Comparison of ENCODE assay signal across 20 cellular contexts in genomic region chr10:1242975-1243374, GRCh38.
A peak's percentile ranks its signal among the peaks of the same experiment; 100 is the strongest.
DNase-seq lines count a peak whose midpoint lies in the region; ATAC-seq and TF ChIP-seq lines count a peak whose summit lies in the region.
"Had no signal": no experiment of that assay in that cellular context is flagged by ENCODE, and none has a peak within 500 bp of the region (broad histone marks: within the 10 kb centered on the region; RNA-seq: fewer than 3 reads in every experiment).

No MANE protein-coding gene starts in this region.

- H3K27ac ChIP-seq in BLaER1 treated with 17β-estradiol and CSF1 and Interleukin-3, amounts not matched to agents 10 nM and 100 nM: no peak overlapping the region
- no peak overlapping the region for H3K27ac ChIP-seq in osteoblast (ENCODE audit: low read depth, low read length)

- peaks cover 2% of the 10 kb centered on the region for H3K36me3 Mint-ChIP-seq in central memory CD8-positive, alpha-beta T cell (ENCODE audit: insufficient read depth)

- H3K4me1 ChIP-seq in BLaER1 treated with 17β-estradiol and CSF1 and Interleukin-3, amounts not matched to agents 10 nM and 100 nM: peaks cover 8 to 38% (median 30%) of the 10 kb centered on the region in 10 experiments
- H3K4me1 ChIP-seq in osteoblast (ENCODE audit: insufficient read depth, low read length): no peaks in the 10 kb centered on the region

- no peaks in the 10 kb centered on the region; a peak in 1 of 22 replicates for H3K9me3 ChIP-seq in BLaER1 treated with 17β-estradiol and CSF1 and Interleukin-3, amounts not matched to agents 10 nM and 100 nM (replicated peaks in 1 of 11)
- no peaks in the 10 kb centered on the region for H3K9me3 ChIP-seq in osteoblast (ENCODE audit: low read depth, low read length)

- H3K79me2 ChIP-seq in osteoblast (ENCODE audit: insufficient read depth, low read length): no peaks in the 10 kb centered on the region

- H3K4me3 Mint-ChIP-seq in central memory CD8-positive, alpha-beta T cell: no peak overlapping the region
- H3K4me3 Mint-ChIP-seq: CD4-positive, alpha-beta T cell; H9 had no signal

- no peak for TF ChIP-seq CTCF in osteoblast (IDR thresholded peaks at IDR 0.05; ENCODE audit: extremely low read depth, low read depth, low read length)

- H3K4me2 ChIP-seq in BLaER1 treated with 17β-estradiol and CSF1 and Interleukin-3, amounts not matched to agents 10 nM and 100 nM: peak overlapping the region in 6 of 11 experiments; percentile 82 to 95 (median 91); a peak in 10 of 22 replicates
- no peak overlapping the region for H3K4me2 ChIP-seq in osteoblast (ENCODE audit: insufficient read depth, low read length)

- H3K9ac ChIP-seq in BLaER1 treated with 17β-estradiol and CSF1 and Interleukin-3, amounts not matched to agents 10 nM and 100 nM: no peak overlapping the region

- H2AFZ ChIP-seq in osteoblast (ENCODE audit: low read length): no peak overlapping the region

- no peak for ATAC-seq in central memory CD8-positive, alpha-beta T cell (replicated peaks; ENCODE audit: extremely low read depth, poor library complexity, severe bottlenecking)
- ATAC-seq in left lobe of liver: no peak
- ATAC-seq in HG02885 (IDR thresholded peaks at IDR 0.05; ENCODE audit: poor library complexity, unreplicated experiment): no peak

- H3K9me3 Mint-ChIP-seq in central memory CD8-positive, alpha-beta T cell: no peaks in the 10 kb centered on the region
- H3K9me3 Mint-ChIP-seq: CD4-positive, alpha-beta T cell had no signal

- DNase-seq in central memory CD8-positive, alpha-beta T cell (ENCODE audit: low spot score in 2 of 2): no peak
- DNase-seq in left lobe of liver (ENCODE audit: low spot score) (peak; percentile 26), osteoblast (ENCODE audit: insufficient read length, low spot score, missing footprints) (peak; percentile 69), NCI-H226 (no peak), ecto neural progenitor cell (ENCODE audit: low spot score) (no peak), NCI-H526 treated with DMSO at 0.1 percent for 48 hours (lab: John Stamatoyannopoulos, UW) (no peak)
- DNase-seq: CD4-positive, alpha-beta T cell; DMS 273 treated with DMSO at 0.1 percent for 48 hours; DMS79; EL; GF-D8; H9; KBM-7; NCI-H1694; NCI-H2029 treated with DMSO at 0.1 percent for 48 hours; NCI-H69; Right ventricle myocardium superior; RPMI8226 had no signal

- H3K36me3 ChIP-seq in BLaER1 treated with 17β-estradiol and CSF1 and Interleukin-3, amounts not matched to agents 10 nM and 100 nM: no peaks in the 10 kb centered on the region
- no peaks in the 10 kb centered on the region for H3K36me3 ChIP-seq in osteoblast (ENCODE audit: insufficient read depth, low read length)

- H4K20me1 ChIP-seq in BLaER1 treated with 17β-estradiol and CSF1 and Interleukin-3, amounts not matched to agents 10 nM and 100 nM: peaks cover 0 to 5% (median 0%) of the 10 kb centered on the region in 11 experiments; a peak in 2 of 22 replicates
- no peaks in the 10 kb centered on the region for H4K20me1 ChIP-seq in osteoblast (ENCODE audit: insufficient read depth, low read length)

- H3K4me1 Mint-ChIP-seq in central memory CD8-positive, alpha-beta T cell: peaks cover 31% of the 10 kb centered on the region

- peaks cover 11% of the 10 kb centered on the region for H3K27me3 Mint-ChIP-seq in central memory CD8-positive, alpha-beta T cell

- no peak overlapping the region for H3K4me3 ChIP-seq in BLaER1 treated with 17β-estradiol and CSF1 and Interleukin-3, amounts not matched to agents 10 nM and 100 nM
- H3K4me3 ChIP-seq in osteoblast (ENCODE audit: insufficient read depth, low read length): no peak overlapping the region

- peak overlapping the region; percentile 51 for H3K27ac Mint-ChIP-seq in central memory CD8-positive, alpha-beta T cell (ENCODE audit: low read depth)
- H3K27ac Mint-ChIP-seq: CD4-positive, alpha-beta T cell had no signal

- peaks cover 13 to 60% (median 37%) of the 10 kb centered on the region in 11 experiments; a peak in 20 of 22 replicates for H3K27me3 ChIP-seq in BLaER1 treated with 17β-estradiol and CSF1 and Interleukin-3, amounts not matched to agents 10 nM and 100 nM
- H3K27me3 ChIP-seq in osteoblast (ENCODE audit: insufficient read depth, low read length): no peaks in the 10 kb centered on the region

Comparison
In these comparisons a context has a peak if more than half of its experiments do, and no peak if none do; other contexts are left out.
1. DNase-seq: peak in left lobe of liver (single experiment) and osteoblast (single experiment); none in central memory CD8-positive, alpha-beta T cell (0 of 2), NCI-H226 (single experiment), ecto neural progenitor cell (single experiment) and NCI-H526 treated with DMSO at 0.1 percent for 48 hours (single experiment).